2 cellular contexts compared by ENCODE assay signal in genomic region chr12:106897082-106897481, GRCh38.
TF ChIP-seq lines count a peak whose summit lies in the region.

No MANE protein-coding gene starts in this region.

TF ChIP-seq in SK-N-SH, 30 proteins besides CTCF, POLR2A, EP300 and RAD21 (continued from another document):
- no peak for TF ChIP-seq TAF1 (IDR thresholded peaks at IDR 0.05; ENCODE audit: borderline replicate concordance, low read depth, low read length)
- no peak for TF ChIP-seq USF1 (IDR thresholded peaks at IDR 0.05; ENCODE audit: borderline replicate concordance, low read depth)
- TF ChIP-seq FOXM1 (IDR thresholded peaks at IDR 0.05; ENCODE audit: low read depth): no peak
- no peak for TF ChIP-seq RCOR1 (IDR thresholded peaks at IDR 0.05; ENCODE audit: low read length)
- no peak for TF ChIP-seq REST (IDR thresholded peaks at IDR 0.05; ENCODE audit: low read depth, low read length)
- TF ChIP-seq YY1 (IDR thresholded peaks at IDR 0.05; ENCODE audit: low read depth): no peak
- TF ChIP-seq POLR2AphosphoS5 (IDR thresholded peaks at IDR 0.05; ENCODE audit: low read depth, low read length): no peak
- TF ChIP-seq TEAD4 (IDR thresholded peaks at IDR 0.05; ENCODE audit: borderline replicate concordance, insufficient read depth): no peak
- TF ChIP-seq JUND (IDR thresholded peaks at IDR 0.05): no peak

TF ChIP-seq in HEK293T, 16 proteins besides CTCF, POLR2A, EP300 and RAD21 (continued from another document):
- TF ChIP-seq FOXK2 (IDR thresholded peaks at IDR 0.05) (no peak), LEF1 (IDR thresholded peaks at IDR 0.05; ENCODE audit: borderline replicate concordance) (no peak), CTBP1 (IDR thresholded peaks at IDR 0.05; ENCODE audit: borderline replicate concordance) (no peak), NFRKB (IDR thresholded peaks at IDR 0.05) (no peak), FOXM1 (IDR thresholded peaks at IDR 0.05; ENCODE audit: borderline replicate concordance) (no peak), SP1 (IDR thresholded peaks at IDR 0.05) (no peak)
